26 cellular contexts compared by ENCODE assay signal in genomic region chr16:29978081-29978480, GRCh38. TPM values are rescaled to one million over a fixed set of nuclear protein-coding genes. Genes with fewer than 3 reads are reported as not detected.
DNase-seq lines count a peak whose midpoint lies in the region; ATAC-seq and TF ChIP-seq lines count a peak whose summit lies in the region.
"Had no signal": no experiment of that assay in that cellular context is flagged by ENCODE, and none has a peak within 500 bp of the region (broad histone marks: within the 10 kb centered on the region; RNA-seq: fewer than 3 reads in every experiment).

No MANE protein-coding gene starts in this region.

- no peak overlapping the region for H3K27ac ChIP-seq in BLaER1 treated with 17β-estradiol and CSF1 and Interleukin-3, amounts not matched to agents 10 nM and 100 nM
- peak overlapping the region in 3 of 4 donors; percentile 2 to 63 (median 62) for H3K27ac ChIP-seq in Peyer's patch
- peak overlapping the region; percentile 11 for H3K27ac ChIP-seq in right cardiac atrium (ENCODE audit: low read length)
- H3K27ac ChIP-seq in spleen, result peak overlapping the region in 7 of 8 donors; percentile 24 to 96 (median 95)
- H3K27ac ChIP-seq: C4-2B, GM23248, ovary had no signal

- ATAC-seq in right cardiac atrium (no peak), GM21737 (IDR thresholded peaks at IDR 0.05; ENCODE audit: unreplicated experiment) (no peak)
- ATAC-seq: activated CD8-positive, alpha-beta T cell treated with anti-CD3 and anti-CD28 coated beads for 36 hours; natural killer cell had no signal

- TF ChIP-seq CTCF in Peyer's patch (IDR thresholded peaks at IDR 0.05), result no peak
- no peak for TF ChIP-seq CTCF in spleen (IDR thresholded peaks at IDR 0.05 in 8 of 11, conservative IDR thresholded peaks at IDR 0.05 in 3 of 11)

- H4K20me1 ChIP-seq in BLaER1 treated with 17β-estradiol and CSF1 and Interleukin-3, amounts not matched to agents 10 nM and 100 nM, result peaks cover 32 to 78% (median 52%) of the 10 kb centered on the region in 11 experiments

- no peak overlapping the region; a peak in 1 of 22 replicates for H3K9ac ChIP-seq in BLaER1 treated with 17β-estradiol and CSF1 and Interleukin-3, amounts not matched to agents 10 nM and 100 nM
- H3K9ac ChIP-seq: GM23248, SK-N-SH had no signal

- H3K4me3 ChIP-seq in BLaER1 treated with 17β-estradiol and CSF1 and Interleukin-3, amounts not matched to agents 10 nM and 100 nM, result no peak overlapping the region
- H3K4me3 ChIP-seq in Peyer's patch (no peak overlapping the region), right cardiac atrium (ENCODE audit: low read length) (no peak overlapping the region), spleen (peak overlapping the region in 1 of 8 donors; percentile 95)
- H3K4me3 ChIP-seq: GM23248, ovary, thyroid gland had no signal

- in situ Hi-C loops in ACHN (cut with HindIII; ENCODE audit: low pct_ligation_motif_present, low pct_unique_long_range_greater_than_20kb, low sequenced_read_pairs), result no loop called here

- peaks cover 58 to 65% (median 61%) of the 10 kb centered on the region in 11 experiments for H3K36me3 ChIP-seq in BLaER1 treated with 17β-estradiol and CSF1 and Interleukin-3, amounts not matched to agents 10 nM and 100 nM
- peaks cover 0 to 56% (median 0%) of the 10 kb centered on the region in 3 donors for H3K36me3 ChIP-seq in Peyer's patch
- H3K36me3 ChIP-seq in spleen, result peaks cover 0 to 58% (median 57%) of the 10 kb centered on the region in 6 donors
- H3K36me3 ChIP-seq: ovary had no signal

- peaks cover 0 to 2% (median 1%) of the 10 kb centered on the region in 11 experiments; a peak in 10 of 22 replicates for H3K9me3 ChIP-seq in BLaER1 treated with 17β-estradiol and CSF1 and Interleukin-3, amounts not matched to agents 10 nM and 100 nM (replicated peaks in 1 of 11)
- no peaks in the 10 kb centered on the region for H3K9me3 ChIP-seq in Peyer's patch
- no peaks in the 10 kb centered on the region for H3K9me3 ChIP-seq in right cardiac atrium (ENCODE audit: control insufficient read depth, low read length)
- H3K9me3 ChIP-seq in spleen, result no peaks in the 10 kb centered on the region
- H3K9me3 ChIP-seq: ovary, SK-N-SH, thyroid gland had no signal

- H3K27me3 ChIP-seq in BLaER1 treated with 17β-estradiol and CSF1 and Interleukin-3, amounts not matched to agents 10 nM and 100 nM, result no peaks in the 10 kb centered on the region
- H3K27me3 ChIP-seq in Peyer's patch (no peaks in the 10 kb centered on the region), right cardiac atrium (ENCODE audit: control insufficient read depth, insufficient read depth) (no peaks in the 10 kb centered on the region), spleen (replicated peaks in 1 of 7) (no peaks in the 10 kb centered on the region)
- H3K27me3 ChIP-seq: ovary, thyroid gland had no signal

- H3K4me2 ChIP-seq in BLaER1 treated with 17β-estradiol and CSF1 and Interleukin-3, amounts not matched to agents 10 nM and 100 nM, result peak overlapping the region in 8 of 11 experiments; percentile 11 to 99 (median 99); a peak in 7 of 22 replicates
- H3K4me2 ChIP-seq: SK-N-SH had no signal

- peaks cover 36 to 45% (median 42%) of the 10 kb centered on the region in 10 experiments for H3K4me1 ChIP-seq in BLaER1 treated with 17β-estradiol and CSF1 and Interleukin-3, amounts not matched to agents 10 nM and 100 nM
- H3K4me1 ChIP-seq in Peyer's patch, result peaks cover 0 to 35% (median 12%) of the 10 kb centered on the region in 4 donors
- peaks cover 11% of the 10 kb centered on the region for H3K4me1 ChIP-seq in right cardiac atrium (ENCODE audit: control insufficient read depth, insufficient read depth, low read length)
- H3K4me1 ChIP-seq in spleen, result peaks cover 25 to 79% (median 55%) of the 10 kb centered on the region in 6 donors

- no peak for DNase-seq in Peyer's patch
- DNase-seq in right cardiac atrium, result no peak
- no peak for DNase-seq in spleen
- DNase-seq in ACHN, result no peak
- no peak for DNase-seq in NCI-H446 (lab: John Stamatoyannopoulos, UW)
- DNase-seq: activated CD4-positive, CD25-positive, alpha-beta regulatory T cell treated with anti-CD3 and anti-CD28 coated beads, Interleukin-2, amount 50 U/mL, for 72 hours; activated CD8-positive, alpha-beta T cell treated with anti-CD3 and anti-CD28 coated beads for 36 hours; activated effector memory CD4-positive, alpha-beta T cell treated with Interleukin-2 at 50 U/mL for 16 hours; activated naive CD8-positive, alpha-beta T cell treated with anti-CD3 and anti-CD28 coated beads, Interleukin-2, amount 10 ng/mL, durations not matched to agents 7 days and 5 days; caudate nucleus; GM23248; KG1; natural killer cell; NCI-H1417; NCI-H2029 treated with DMSO at 0.1 percent for 48 hours; NCI-H345; NCI-H774; stimulated activated CD4-positive, alpha-beta T cell treated with anti-CD3 and anti-CD28 coated beads, Interleukin-4, amount 100 ng/mL, for 4 hours; stimulated activated naive CD4-positive, alpha-beta T cell; thyroid gland had no signal

- intact Hi-C loops in right cardiac atrium (cut with DNase I) (no loop called here), spleen (cut with DNase I; ENCODE audit: low total_unique reads) (no loop called here)

- WGBS in right cardiac atrium, result 91% methylated on average over 9 of the region's 9 CpGs
- WGBS in spleen, 5 donors, result 88 to 97% (median 95%) methylated on average over 9 of the region's 9 CpGs

- TF ChIP-seq POLR2A in Peyer's patch (IDR thresholded peaks at IDR 0.05), result no peak
- TF ChIP-seq POLR2A in spleen (IDR thresholded peaks at IDR 0.05), result no peak

RNA-seq across cellular contexts. Expression of gene TAOK2, which starts 4.4 kb away (rescaled TPM):
- total RNA-seq in Peyer's patch, result 100 to 1,000 TPM in 1 of 4 donors, 10 to 100 TPM in 3; 78.1 to 123 (median 90.9) TPM
- 10 to 100 TPM; 37.2 to 40.1 (median 39.4) TPM for total RNA-seq in right cardiac atrium
- 38.3 TPM for polyA plus RNA-seq in right cardiac atrium
- total RNA-seq in spleen, result 10 to 100 TPM; 60.0 to 96.5 (median 78.6) TPM
- polyA plus RNA-seq in spleen, result 10 to 100 TPM; 13.2 to 52.0 (median 18.5) TPM

RNA-seq across cellular contexts. Expression of gene TMEM219, which starts 16.2 kb away (rescaled TPM):
- total RNA-seq in Peyer's patch (100 to 1,000 TPM; 103 to 201 (median 170) TPM), right cardiac atrium (10 to 100 TPM; 79.7 to 90.4 (median 82.1) TPM), spleen (100 to 1,000 TPM in 5 of 7 donors, 10 to 100 TPM in 2; 89.3 to 135 (median 107) TPM)
- polyA plus RNA-seq in right cardiac atrium (97.4 TPM), spleen (100 to 1,000 TPM; 144 to 191 (median 155) TPM)

RNA-seq across cellular contexts. Expression of gene HIRIP3, which starts 17.3 kb away (rescaled TPM):
- total RNA-seq in Peyer's patch (10 to 100 TPM in 3 of 4 donors, 1 to 10 TPM in 1; 5.8 to 15.1 (median 13.1) TPM), right cardiac atrium (10 to 100 TPM; 11.6 to 21.7 (median 17.5) TPM), spleen (10 to 100 TPM in 6 of 7 donors, 1 to 10 TPM in 1; 10.0 to 17.7 (median 13.4) TPM)
- polyA plus RNA-seq in right cardiac atrium (19.1 TPM), spleen (10 to 100 TPM; 12.5 to 16.1 (median 15.5) TPM)

RNA-seq across cellular contexts. Expression of gene INO80E, which starts 18.0 kb away (rescaled TPM):
- 10 to 100 TPM; 46.6 to 85.8 (median 75.9) TPM for total RNA-seq in Peyer's patch
- total RNA-seq in right cardiac atrium, result 10 to 100 TPM; 32.7 to 44.6 (median 37.1) TPM
- polyA plus RNA-seq in right cardiac atrium, result 59.1 TPM
- 10 to 100 TPM; 62.6 to 89.5 (median 72.6) TPM for total RNA-seq in spleen
- polyA plus RNA-seq in spleen, result 10 to 100 TPM; 47.9 to 93.3 (median 57.1) TPM

RNA-seq across cellular contexts. Expression of gene DOC2A, which starts 32.7 kb away (rescaled TPM):
- total RNA-seq in Peyer's patch (1 to 10 TPM in 3 of 4 donors, not detected in 1; 2.5 to 4.9 (median 2.9) TPM), right cardiac atrium (under 1 TPM; 0.40 to 0.59 (median 0.47) TPM), spleen (1 to 10 TPM in 6 of 7 donors, under 1 TPM in 1; 0.74 to 4.2 (median 2.5) TPM)
- polyA plus RNA-seq in right cardiac atrium (0.77 TPM), spleen (1 to 10 TPM; 2.0 to 4.8 (median 2.3) TPM)
- total RNA-seq: activated naive CD8-positive, alpha-beta T cell treated with anti-CD3 and anti-CD28 coated beads, Interleukin-2, amount 10 ng/mL, durations not matched to agents 7 days and 5 days; Daoy; GM23248; natural killer cell had no signal
- polyA plus RNA-seq: GM23248 had no signal

Comparison
In these comparisons a context has a peak if more than half of its experiments do, and no peak if none do; other contexts are left out.
1. H3K27ac ChIP-seq: peak in Peyer's patch (3 of 4), right cardiac atrium (single experiment) and spleen (7 of 8); none in BLaER1 treated with 17β-estradiol and CSF1 and Interleukin-3, amounts not matched to agents 10 nM and 100 nM (0 of 11).